10 cellular contexts compared by ENCODE assay signal in genomic region chr1:171468120-171468790, GRCh38. TPM values are rescaled to one million over a fixed set of nuclear protein-coding genes. Genes with fewer than 3 reads are reported as not detected.
DNase-seq lines count a peak whose midpoint lies in the region; ATAC-seq, FAIRE-seq and TF ChIP-seq lines count a peak whose summit lies in the region.
"Had no signal": no experiment of that assay in that cellular context is flagged by ENCODE, and none has a peak within 500 bp of the region (broad histone marks: within the 10 kb centered on the region; RNA-seq: fewer than 3 reads in every experiment).

No MANE protein-coding gene starts in this region.

- ATAC-seq in A549 = peak; percentile 72 to 78; a peak in 4 of 6 replicates
- ATAC-seq in GM19395 (IDR thresholded peaks at IDR 0.05; ENCODE audit: unreplicated experiment) = peak; percentile 78
- ATAC-seq in HG03196 (IDR thresholded peaks at IDR 0.05; ENCODE audit: unreplicated experiment) = peak; percentile 75

- TF ChIP-seq EP300 in A549 (IDR thresholded peaks at IDR 0.05) = no peak
- TF ChIP-seq EP300 in transverse colon (IDR thresholded peaks at IDR 0.05; ENCODE audit: low read depth) = no peak

- intact Hi-C loops in transverse colon (cut with DNase I; ENCODE audit: low total_unique reads) = no loop called here

- DNase-seq in A549 (ENCODE audit: low read depth in 1 of 2, low spot score in 1 of 2) (peak; percentile 16 to 21), coronary artery (ENCODE audit: low spot score) (no peak), NCI-H2107 (lab: John Stamatoyannopoulos, UW) (no peak), transverse colon (no peak), mucosa of gallbladder (ENCODE audit: low spot score) (no peak), NCI-H1092 treated with DMSO at 0.1 percent for 48 hours (lab: John Stamatoyannopoulos, UW) (no peak)
- DNase-seq: activated effector memory CD4-positive, alpha-beta T cell treated with anti-CD3 and anti-CD28 coated beads, Interleukin-2, amount 50 U/mL, for 16 hours; BE2C had no signal

- H3K4me3 ChIP-seq in A549 (no peak overlapping the region), coronary artery (no peak overlapping the region), transverse colon (no peak overlapping the region)

- CTCF ChIA-PET in A549 (lab: Yijun Ruan, JAX) = interaction anchor here (0.6 to 1.5 kb wide), 2 partner anchors 17 to 443 kb away, joined by 4 to 7 read pairs; no protein-coding TSS in a partner anchor

- no peak for TF ChIP-seq RAD21 in A549 (conservative IDR thresholded peaks at IDR 0.05 in 1 of 2, IDR thresholded peaks at IDR 0.05 in 1 of 2)

- 58% methylated on average over 4 of the region's 4 CpGs for WGBS in A549 (ENCODE audit: missing lambda C conversion rate)
- WGBS in transverse colon (ENCODE audit: low coverage in 1 of 2), 2 donors = 73 to 86% methylated on average over 2 to 4 of the region's 4 CpGs

- H3K27ac ChIP-seq in A549 = peak overlapping the region in 1 of 2 experiments; percentile 32; a peak in 1 of 6 replicates
- H3K27ac ChIP-seq in coronary artery = peak overlapping the region; percentile 55 to 73
- no peak overlapping the region for H3K27ac ChIP-seq in transverse colon

- H3K27me3 ChIP-seq in transverse colon = no peaks in the 10 kb centered on the region
- H3K27me3 ChIP-seq: BE2C had no signal

- no peaks in the 10 kb centered on the region for H3K36me3 ChIP-seq in transverse colon
- H3K36me3 ChIP-seq: BE2C had no signal

- in situ Hi-C loops in transverse colon (cut with MboI; ENCODE audit: low pct_ligation_motif_present in 1 of 4, low pct_unique_long_range_greater_than_20kb in 1 of 4, low sequenced_read_pairs in 3 of 4) = no loop called here

- peak overlapping the region; percentile 10; the same call in 1 of the 3 replicates for H3K4me2 ChIP-seq in A549

- TF ChIP-seq POLR2A in A549 (IDR thresholded peaks at IDR 0.05; ENCODE audit: low read length) (no peak), transverse colon (IDR thresholded peaks at IDR 0.05) (no peak)

- POLR2A ChIA-PET in A549 (lab: Yijun Ruan, JAX) = no interaction called here

- FAIRE-seq in A549 (lab: Jason Lieb, UNC) = no peak

- H3K9me3 ChIP-seq in A549 = no peaks in the 10 kb centered on the region
- H3K9me3 ChIP-seq in transverse colon = no peaks in the 10 kb centered on the region
- H3K9me3 ChIP-seq: BE2C had no signal

- TF ChIP-seq CTCF in A549 (IDR thresholded peaks at IDR 0.05) = no peak
- no peak for TF ChIP-seq CTCF in coronary artery (IDR thresholded peaks at IDR 0.05)
- no peak for TF ChIP-seq CTCF in transverse colon (IDR thresholded peaks at IDR 0.05)

- H3K4me1 ChIP-seq in A549 (no peaks in the 10 kb centered on the region; the same call in 2 of the 3 replicates), transverse colon (no peaks in the 10 kb centered on the region)
- H3K4me1 ChIP-seq: BE2C had no signal

TF ChIP-seq in A549, 52 proteins besides CTCF, POLR2A, EP300 and RAD21:
- TF ChIP-seq ELK1 (IDR thresholded peaks at IDR 0.05; ENCODE audit: low read depth, low read length) = no peak
- no peak for TF ChIP-seq BHLHE40 (IDR thresholded peaks at IDR 0.05; ENCODE audit: low read depth, low read length)
- TF ChIP-seq JUNB (IDR thresholded peaks at IDR 0.05) = 0 out of 2 replicates have a peak, but pooled peaks have one; percentile 26
- TF ChIP-seq ZC3H11A (IDR thresholded peaks at IDR 0.05) = no peak
- no peak for TF ChIP-seq REST (IDR thresholded peaks at IDR 0.05)
- TF ChIP-seq ZSCAN20 (CRISPR knock-in tag; IDR thresholded peaks at IDR 0.05) = no peak
- TF ChIP-seq FOSL2 (IDR thresholded peaks at IDR 0.05) = no peak
- TF ChIP-seq FOSL2 (CRISPR knock-in tag; IDR thresholded peaks at IDR 0.05) = peak; percentile 60; the same call in 1 of the 2 replicates
- no peak for TF ChIP-seq HES2 (IDR thresholded peaks at IDR 0.05)
- no peak for TF ChIP-seq FOSB (CRISPR knock-in tag; IDR thresholded peaks at IDR 0.05)
- TF ChIP-seq EHF (CRISPR knock-in tag; IDR thresholded peaks at IDR 0.05) = no peak

RNA-seq across cellular contexts. Expression of gene PRRC2C, which starts 17.1 kb away (rescaled TPM):
- polyA plus RNA-seq in A549 (2011; rRNA removed) = 96.3 and 139 TPM in 2 replicates
- polyA plus RNA-seq in A549 (2012; cell fraction: cytosol; rRNA removed) = 24.3 and 30.1 TPM in 2 replicates
- 52.6 and 74.8 TPM in 2 replicates for polyA plus RNA-seq in A549 (2012; cell fraction: nucleus; rRNA removed)
- 50.3 to 61.6 TPM (median 55.4 TPM) in 3 replicates for polyA plus RNA-seq in A549 (2017; fragmentation: RNase III; extraction: RNeasy Plus Mini Kit Qiagen cat#74134 plus additional on column Dnase treatment)
- 154 and 163 TPM in 2 replicates for polyA minus RNA-seq in A549 (2011; rRNA and poly(A)+ RNA removed)
- 100 to 1,000 TPM in 2 of 4 donors, 10 to 100 TPM in 2; 61.7 to 125 (median 94.9) TPM for total RNA-seq in transverse colon
- total RNA-seq in mucosa of gallbladder = 134 TPM

Comparison
In these comparisons a context has a peak if more than half of its experiments do, and no peak if none do; other contexts are left out.
1. DNase-seq: peak in A549 (2 of 2); none in coronary artery (single experiment), NCI-H2107 (single experiment), transverse colon (single experiment), mucosa of gallbladder (single experiment) and NCI-H1092 treated with DMSO at 0.1 percent for 48 hours (single experiment).
2. H3K27ac ChIP-seq: peak in coronary artery (2 of 2); none in transverse colon (0 of 4).
3. Peak in every context shown above with its lines, with median percentiles within 50 percentile points of each other: ATAC-seq.